8 cellular contexts compared by ENCODE assay signal in genomic region chr6:43021270-43022047, GRCh38.
A peak's percentile ranks its signal among the peaks of the same experiment; 100 is the strongest.
DNase-seq lines count a peak whose midpoint lies in the region; ATAC-seq and TF ChIP-seq lines count a peak whose summit lies in the region.

A gene with protein sequence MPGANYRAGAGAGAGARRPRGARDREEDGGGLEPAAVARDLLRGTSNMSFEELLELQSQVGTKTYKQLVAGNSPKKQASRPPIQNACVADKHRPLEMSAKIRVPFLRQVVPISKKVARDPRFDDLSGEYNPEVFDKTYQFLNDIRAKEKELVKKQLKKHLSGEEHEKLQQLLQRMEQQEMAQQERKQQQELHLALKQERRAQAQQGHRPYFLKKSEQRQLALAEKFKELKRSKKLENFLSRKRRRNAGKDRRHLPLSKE (plus strand): TSS chr6:43021623. CDS start chr6:43021655, 32 bp downstream.

- peak; percentile 29 for DNase-seq in HFF-Myc (ENCODE audit: extremely low read depth, low read depth)
- peak; percentile 82 for DNase-seq in NCI-H146 (lab: John Stamatoyannopoulos, UW)
- DNase-seq in T1000 (lab: John Stamatoyannopoulos, UW) = peak; percentile 42
- peak; percentile 89 for DNase-seq in astrocyte of the hippocampus (ENCODE audit: low read depth, low spot score)
- DNase-seq in hippocampal formation (lab: John Stamatoyannopoulos, UW) = peak; percentile 42 to 59
- DNase-seq in retinal pigment epithelial cell (ENCODE audit: low read depth) = no peak

- TF ChIP-seq CTCF in HFF-Myc (IDR thresholded peaks at IDR 0.05; ENCODE audit: low read depth, low read length, missing control alignments) (no peak), retinal pigment epithelial cell (conservative IDR thresholded peaks at IDR 0.05; ENCODE audit: low read depth, low read length) (no peak)

- H3K4me1 ChIP-seq in ES-I3 (ENCODE audit: insufficient read depth, low read length) = no peaks in the 10 kb centered on the region

- no peaks in the 10 kb centered on the region for H3K9me3 ChIP-seq in ES-I3 (ENCODE audit: control insufficient read depth, insufficient read depth, low read length)

- peak within 1 kb of the TSS; percentile 72 for H3K4me3 ChIP-seq in HFF-Myc (replicated peaks; ENCODE audit: low read depth, low read length)
- H3K4me3 ChIP-seq in retinal pigment epithelial cell (ENCODE audit: low read length) = peak within 1 kb of the TSS; percentile 75

- peaks cover 23% of the 10 kb centered on the region for H3K36me3 ChIP-seq in ES-I3 (ENCODE audit: insufficient read depth, low read length)

- ATAC-seq in GM18873 (IDR thresholded peaks at IDR 0.05; ENCODE audit: low FRiP score, unreplicated experiment) = no peak

- H3K9ac ChIP-seq in ES-I3 (ENCODE audit: low read depth, low read length) = peak within 1 kb of the TSS; percentile 99
